In genomic region chr15:64008177-64008576, GRCh38 we compare ENCODE assay signal across 23 cellular contexts. TPM values are rescaled to one million over a fixed set of nuclear protein-coding genes. Genes with fewer than 3 reads are reported as not detected.
DNase-seq lines count a peak whose midpoint lies in the region; ATAC-seq and TF ChIP-seq lines count a peak whose summit lies in the region.
"Had no signal": no experiment of that assay in that cellular context is flagged by ENCODE, and none has a peak within 500 bp of the region (broad histone marks: within the 10 kb centered on the region; RNA-seq: fewer than 3 reads in every experiment).

No MANE protein-coding gene starts in this region.

- H3K4me1 Mint-ChIP-seq in natural killer cell (peaks cover 41 to 42% of the 10 kb centered on the region in 2 donors), memory B cell (peaks cover 44% of the 10 kb centered on the region)
- peaks cover 28 to 52% of the 10 kb centered on the region in 2 donors for H3K4me1 Mint-ChIP-seq in natural killer cell treated with Interleukin-12 subunit alpha and Interleukin-12 subunit beta and Interleukin-15 and Interleukin-18, amount 100 ng/mL, for 72 hours (ENCODE audit: low read depth in 2 of 2)

- H3K4me3 ChIP-seq in Peyer's patch, result no peak overlapping the region
- no peak overlapping the region for H3K4me3 ChIP-seq in spleen
- H3K4me3 ChIP-seq: BLaER1 had no signal

- H3K27ac Mint-ChIP-seq in natural killer cell (peak overlapping the region; percentile 96 to 98), memory B cell (peak overlapping the region; percentile 37)
- H3K27ac Mint-ChIP-seq in natural killer cell treated with Interleukin-12 subunit alpha and Interleukin-12 subunit beta and Interleukin-15 and Interleukin-18, amount 100 ng/mL, for 72 hours, result no peak overlapping the region

- TF ChIP-seq POLR2A in Peyer's patch (IDR thresholded peaks at IDR 0.05), result no peak
- TF ChIP-seq POLR2A in spleen (IDR thresholded peaks at IDR 0.05), result no peak

- H3K4me1 ChIP-seq in Peyer's patch (peaks cover 0 to 52% (median 21%) of the 10 kb centered on the region in 4 donors), spleen (peaks cover 17 to 85% (median 58%) of the 10 kb centered on the region in 6 donors)

- no peak overlapping the region for H3K4me3 Mint-ChIP-seq in natural killer cell
- no peak overlapping the region for H3K4me3 Mint-ChIP-seq in natural killer cell treated with Interleukin-12 subunit alpha and Interleukin-12 subunit beta and Interleukin-15 and Interleukin-18, amount 100 ng/mL, for 72 hours
- H3K4me3 Mint-ChIP-seq in memory B cell, result no peak overlapping the region

- H3K27me3 Mint-ChIP-seq in natural killer cell (ENCODE audit: low read depth in 2 of 2) (peaks cover 0 to 2% of the 10 kb centered on the region in 2 donors), memory B cell (no peaks in the 10 kb centered on the region)
- no peaks in the 10 kb centered on the region for H3K27me3 Mint-ChIP-seq in natural killer cell treated with Interleukin-12 subunit alpha and Interleukin-12 subunit beta and Interleukin-15 and Interleukin-18, amount 100 ng/mL, for 72 hours

- no peak for TF ChIP-seq CTCF in natural killer cell (IDR thresholded peaks at IDR 0.05)
- TF ChIP-seq CTCF in Peyer's patch (IDR thresholded peaks at IDR 0.05), result no peak
- TF ChIP-seq CTCF in spleen (IDR thresholded peaks at IDR 0.05 in 8 of 11, conservative IDR thresholded peaks at IDR 0.05 in 3 of 11), result no peak

- intact Hi-C loops in natural killer cell (cut with micrococcal nuclease), result loop anchor here (5.0 kb wide), 2 partner anchors 36 to 71 kb away; no protein-coding TSS in a partner anchor
- intact Hi-C loops in spleen (cut with DNase I; ENCODE audit: low total_unique reads), result no loop called here

- DNase-seq in natural killer cell (no peak), Peyer's patch (no peak), memory B cell (ENCODE audit: low spot score in 2 of 2) (no peak), NCI-H2171 (lab: John Stamatoyannopoulos, UW) (no peak), spleen (no peak)
- DNase-seq in natural killer cell treated with Interleukin-12 subunit alpha and Interleukin-12 subunit beta and Interleukin-15 and Interleukin-18, amount 100 ng/mL, for 72 hours (ENCODE audit: low spot score), result no peak
- DNase-seq: COR-L47; DMS 273 treated with DMSO at 0.1 percent for 48 hours; DND-41; IMR-90; MM.1S; NCI-H1092; NCI-H1436 treated with DMSO at 0.1 percent for 48 hours; NCI-H2029 treated with DMSO at 0.1 percent for 48 hours; NCI-H446 treated with DMSO at 0.1 percent for 48 hours; NK-92 treated with Interleukin-12 subunit alpha and Interleukin-12 subunit beta, amount 100 ng/mL, for 24 hours; OCI-M1; SHP77 treated with DMSO at 0.1 percent for 48 hours; SK-N-SH had no signal

- no peaks in the 10 kb centered on the region for H3K36me3 Mint-ChIP-seq in natural killer cell
- no peaks in the 10 kb centered on the region for H3K36me3 Mint-ChIP-seq in natural killer cell treated with Interleukin-12 subunit alpha and Interleukin-12 subunit beta and Interleukin-15 and Interleukin-18, amount 100 ng/mL, for 72 hours
- H3K36me3 Mint-ChIP-seq in memory B cell, result peaks cover 8% of the 10 kb centered on the region

- H3K9me3 ChIP-seq in Peyer's patch, result no peaks in the 10 kb centered on the region
- no peaks in the 10 kb centered on the region for H3K9me3 ChIP-seq in spleen
- H3K9me3 ChIP-seq: BLaER1, SK-N-SH had no signal

- no peaks in the 10 kb centered on the region for H3K27me3 ChIP-seq in Peyer's patch
- H3K27me3 ChIP-seq in spleen (replicated peaks in 1 of 7), result no peaks in the 10 kb centered on the region
- H3K27me3 ChIP-seq: BLaER1 had no signal

- ATAC-seq in natural killer cell (no peak), memory B cell (ENCODE audit: low read depth) (no peak), GM19467 (IDR thresholded peaks at IDR 0.05; ENCODE audit: unreplicated experiment) (no peak), HG03342 (IDR thresholded peaks at IDR 0.05; ENCODE audit: unreplicated experiment) (no peak)
- no peak for ATAC-seq in natural killer cell treated with Interleukin-12 subunit alpha and Interleukin-12 subunit beta and Interleukin-15 and Interleukin-18, amount 100 ng/mL, for 72 hours

- H3K27ac ChIP-seq in Peyer's patch, result peak overlapping the region in 3 of 4 donors; percentile 1 to 72 (median 62)
- H3K27ac ChIP-seq in spleen, result peak overlapping the region in 1 of 8 donors; percentile 70
- H3K27ac ChIP-seq: BLaER1, HL-60 had no signal

- no peaks in the 10 kb centered on the region for H3K36me3 ChIP-seq in Peyer's patch
- no peaks in the 10 kb centered on the region for H3K36me3 ChIP-seq in spleen
- H3K36me3 ChIP-seq: BLaER1 had no signal

- H3K9me3 Mint-ChIP-seq in natural killer cell, result no peaks in the 10 kb centered on the region
- no peaks in the 10 kb centered on the region for H3K9me3 Mint-ChIP-seq in natural killer cell treated with Interleukin-12 subunit alpha and Interleukin-12 subunit beta and Interleukin-15 and Interleukin-18, amount 100 ng/mL, for 72 hours
- H3K9me3 Mint-ChIP-seq in memory B cell, result no peaks in the 10 kb centered on the region

RNA-seq across cellular contexts. Expression of gene DAPK2, which starts 38.1 kb away (rescaled TPM):
- 10 to 100 TPM in 1 of 3 donors, 1 to 10 TPM in 2; 3.7 to 25.3 (median 6.0) TPM for total RNA-seq in natural killer cell
- 1 to 10 TPM in 1 of 2 donors, under 1 TPM in 1; 0.76 to 8.1 TPM for total RNA-seq in natural killer cell treated with Interleukin-12 subunit alpha and Interleukin-12 subunit beta and Interleukin-15 and Interleukin-18, amount 100 ng/mL, for 72 hours
- 100 to 1,000 TPM in 2 of 4 donors, 10 to 100 TPM in 2; 64.6 to 189 (median 125) TPM for total RNA-seq in Peyer's patch
- 10 to 100 TPM; 12.2 to 38.3 (median 20.6) TPM for total RNA-seq in spleen
- 1 to 10 TPM; 4.9 to 7.6 (median 6.0) TPM for polyA plus RNA-seq in spleen

Comparison
In these comparisons a context has a peak if more than half of its experiments do, and no peak if none do; other contexts are left out.
1. H3K27ac Mint-ChIP-seq: peak in natural killer cell (2 of 2) and memory B cell (single experiment); none in natural killer cell treated with Interleukin-12 subunit alpha and Interleukin-12 subunit beta and Interleukin-15 and Interleukin-18, amount 100 ng/mL, for 72 hours (0 of 2).